9 cellular contexts compared by ENCODE assay signal in the genomic region with DNA sequence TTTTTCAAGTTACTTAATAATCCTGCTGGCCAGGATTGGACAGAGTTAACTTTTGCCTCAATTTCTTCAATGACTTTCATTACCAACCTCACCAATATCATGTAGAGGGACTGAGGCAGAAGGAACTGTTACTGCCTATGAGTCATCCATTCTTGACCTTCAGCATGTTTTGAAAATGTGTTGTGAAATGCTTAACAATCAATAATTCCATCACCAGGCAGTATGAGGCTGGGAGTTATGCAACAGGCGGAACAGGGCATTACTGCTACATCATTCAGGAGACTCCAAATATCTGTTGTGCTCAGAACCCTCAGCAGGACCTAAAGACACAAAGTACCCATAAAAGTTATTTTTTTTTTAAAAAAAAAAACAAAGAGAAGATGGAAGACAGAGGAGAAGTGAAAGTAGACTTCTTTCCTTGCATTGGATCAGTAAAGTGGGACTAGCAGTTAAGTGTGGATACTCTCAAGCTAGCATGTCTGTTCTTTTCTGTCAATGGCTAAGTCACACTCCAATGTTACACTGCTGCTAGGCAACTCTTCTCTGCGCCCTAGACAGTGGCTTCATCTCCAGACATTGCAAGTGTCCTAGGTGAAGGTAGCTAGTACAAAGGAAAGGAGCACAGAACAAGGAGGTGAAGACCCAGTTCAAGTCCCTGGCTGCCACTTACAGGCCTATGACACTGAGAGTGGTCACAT.
A peak's percentile ranks its signal among the peaks of the same experiment; 100 is the strongest.
DNase-seq lines count a peak whose midpoint lies in the region; ATAC-seq, FAIRE-seq and TF ChIP-seq lines count a peak whose summit lies in the region.
"Had no signal": no experiment of that assay in that cellular context is flagged by ENCODE, and none has a peak within 500 bp of the region (broad histone marks: within the 10 kb centered on the region; RNA-seq: fewer than 3 reads in every experiment).

No MANE protein-coding gene starts in this region.

- no peak overlapping the region for H3K4me3 ChIP-seq in PC-3 (ENCODE audit: low read length)
- no peak overlapping the region for H3K4me3 ChIP-seq in fibroblast of mammary gland (ENCODE audit: control insufficient read depth, low read depth, low read length)
- H3K4me3 ChIP-seq in small intestine (ENCODE audit: low read depth in 1 of 2, low read length in 2 of 2), result no peak overlapping the region

- DNase-seq in H54 (ENCODE audit: insufficient read length, low spot score), result no peak
- DNase-seq in PC-3, result peak; percentile 47
- DNase-seq in fibroblast of mammary gland (ENCODE audit: low read depth), result peak; percentile 93
- DNase-seq in small intestine, result peak; percentile 94
- no peak for DNase-seq in activated gamma-delta T cell (lab: John Stamatoyannopoulos, UW)
- DNase-seq: NCI-H345 had no signal

- no peak overlapping the region for H3K4me2 ChIP-seq in PC-3 (ENCODE audit: low read length)

- no peaks in the 10 kb centered on the region for H3K27me3 ChIP-seq in PC-3 (ENCODE audit: low read length)
- H3K27me3 ChIP-seq in small intestine (ENCODE audit: control insufficient read depth in 2 of 2, insufficient read depth in 2 of 2, low read length in 2 of 2), result no peaks in the 10 kb centered on the region

- intact Hi-C loops in PC-3 (cut with micrococcal nuclease), result no loop called here

- H3K9ac ChIP-seq in PC-3 (ENCODE audit: low read length), result no peak overlapping the region

- H3K9me2 ChIP-seq in PC-3 (replicated peaks; ENCODE audit: low read length), result no peaks in the 10 kb centered on the region

- ATAC-seq in PC-3 (no peak; the same call in 1 of the 2 replicates), GM18519 (IDR thresholded peaks at IDR 0.05; ENCODE audit: low FRiP score, unreplicated experiment) (no peak), GM21717 (IDR thresholded peaks at IDR 0.05; ENCODE audit: unreplicated experiment) (no peak)

- 60 to 88% (median 78%) methylated on average over 2 of the region's 2 CpGs for WGBS in small intestine, 3 donors

- H3K27ac ChIP-seq in PC-3 (ENCODE audit: low read length) (no peak overlapping the region), small intestine (ENCODE audit: low read depth in 1 of 2, low read length in 1 of 2) (no peak overlapping the region)
- H3K27ac ChIP-seq: VCaP had no signal

- TF ChIP-seq CTCF in PC-3 (conservative IDR thresholded peaks at IDR 0.05; ENCODE audit: low read depth, low read length), result no peak
- TF ChIP-seq CTCF in fibroblast of mammary gland (conservative IDR thresholded peaks at IDR 0.05; ENCODE audit: control insufficient read depth, insufficient read depth, low read depth, low read length), result no peak

- CTCF ChIA-PET in PC-3 (lab: Charles Lee), result no interaction called here

- no peak overlapping the region for H2AFZ ChIP-seq in PC-3 (ENCODE audit: low read length)

- no peaks in the 10 kb centered on the region for H4K20me1 ChIP-seq in PC-3 (ENCODE audit: low read length)

- POLR2A ChIA-PET in PC-3 (lab: Charles Lee; ENCODE audit: unreplicated experiment), result no interaction called here

- no peaks in the 10 kb centered on the region for H3K9me3 ChIP-seq in PC-3 (ENCODE audit: low read length)
- H3K9me3 ChIP-seq in small intestine (ENCODE audit: control insufficient read depth, low read depth), result no peaks in the 10 kb centered on the region

- TF ChIP-seq POLR2A in H54 (IDR thresholded peaks at IDR 0.05; ENCODE audit: low read depth, low read length), result no peak

- no peaks in the 10 kb centered on the region for H3F3A ChIP-seq in PC-3 (ENCODE audit: low read length, unreplicated experiment)

- no TSS peak for BruUV-seq in PC-3 (replicated peaks; lab: Mats Ljungman, UMichigan)

- peak; percentile 48 for FAIRE-seq in H54 (lab: Jason Lieb, UNC)
- peak; percentile 44 for FAIRE-seq in small intestine (lab: Jason Lieb, UNC)

- no peaks in the 10 kb centered on the region for H3K36me3 ChIP-seq in PC-3 (ENCODE audit: low read depth, low read length)
- no peaks in the 10 kb centered on the region for H3K36me3 ChIP-seq in small intestine (ENCODE audit: control insufficient read depth in 2 of 2, insufficient read depth in 2 of 2, low read length in 2 of 2)

- H3K4me1 ChIP-seq in PC-3 (ENCODE audit: insufficient read depth, low read length) (peaks cover 11% of the 10 kb centered on the region), small intestine (ENCODE audit: control insufficient read depth in 2 of 2, insufficient read depth in 1 of 2, low read depth in 1 of 2, low read length in 1 of 2) (peaks cover 0 to 4% of the 10 kb centered on the region in 2 donors)

- H3K79me2 ChIP-seq in PC-3 (ENCODE audit: low read length), result no peaks in the 10 kb centered on the region

Comparison
In these comparisons a context has a peak if more than half of its experiments do, and no peak if none do; other contexts are left out.
1. DNase-seq: peak in PC-3 (single experiment), fibroblast of mammary gland (single experiment) and small intestine (single experiment); none in H54 (single experiment) and activated gamma-delta T cell (single experiment).